In genomic region chr10:110650265-110650668, GRCh38 we compare ENCODE assay signal across 2 cellular contexts.
TF ChIP-seq lines count a peak whose summit lies in the region.

No MANE protein-coding gene starts in this region.

TF ChIP-seq in HEK293, 187 proteins besides CTCF, POLR2A, EP300 and RAD21 (continues in another document):
- TF ChIP-seq PRDM6 (tag by site-specific recombination; IDR thresholded peaks at IDR 0.05) (0 out of 2 replicates have a peak, but pooled peaks have one; percentile 46), ZNF654 (tag by site-specific recombination; IDR thresholded peaks at IDR 0.05; ENCODE audit: low read depth) (no peak), ZNF585B (tag by site-specific recombination; IDR thresholded peaks at IDR 0.05) (no peak), ZNF843 (tag by site-specific recombination; IDR thresholded peaks at IDR 0.05) (no peak), SP7 (tag by site-specific recombination; IDR thresholded peaks at IDR 0.05) (no peak), ZNF580 (tag by site-specific recombination; IDR thresholded peaks at IDR 0.05) (no peak), IKZF3 (tag by site-specific recombination; IDR thresholded peaks at IDR 0.05) (0 out of 2 replicates have a peak, but pooled peaks have one; percentile 14), ZNF362 (tag by site-specific recombination; IDR thresholded peaks at IDR 0.05) (no peak), ZNF132 (tag by site-specific recombination; IDR thresholded peaks at IDR 0.05; ENCODE audit: borderline replicate concordance) (no peak), ZNF341 (tag by site-specific recombination; IDR thresholded peaks at IDR 0.05; ENCODE audit: low read depth) (0 out of 2 replicates have a peak, but pooled peaks have one; percentile 18), ZBTB20 (tag by site-specific recombination; IDR thresholded peaks at IDR 0.05) (no peak), ZXDB (tag by site-specific recombination; IDR thresholded peaks at IDR 0.05) (no peak), ZNF776 (tag by site-specific recombination; IDR thresholded peaks at IDR 0.05; ENCODE audit: borderline replicate concordance) (no peak), ZNF133 (tag by site-specific recombination; IDR thresholded peaks at IDR 0.05) (no peak), ZNF121 (tag by site-specific recombination; IDR thresholded peaks at IDR 0.05) (0 out of 2 replicates have a peak, but pooled peaks have one; percentile 8), ZBTB8A (tag by site-specific recombination; IDR thresholded peaks at IDR 0.05) (peak; percentile 33; the same call in 1 of the 2 replicates), ZNF768 (tag by site-specific recombination; IDR thresholded peaks at IDR 0.05) (no peak), ZNF626 (tag by site-specific recombination; IDR thresholded peaks at IDR 0.05) (no peak), ZNF600 (tag by site-specific recombination; IDR thresholded peaks at IDR 0.05) (no peak), ZNF610 (tag by site-specific recombination; IDR thresholded peaks at IDR 0.05; ENCODE audit: borderline replicate concordance) (no peak), ZNF747 (tag by site-specific recombination; IDR thresholded peaks at IDR 0.05) (no peak), ZBTB7A (tag by site-specific recombination; IDR thresholded peaks at IDR 0.05; ENCODE audit: low read depth) (no peak), REST (tag by site-specific recombination; IDR thresholded peaks at IDR 0.05) (no peak), ZNF521 (tag by site-specific recombination; IDR thresholded peaks at IDR 0.05) (no peak), ZEB2 (tag by site-specific recombination; IDR thresholded peaks at IDR 0.05) (0 out of 2 replicates have a peak, but pooled peaks have one; percentile 21)

TF ChIP-seq in GM12878, 131 proteins besides CTCF, POLR2A, EP300 and RAD21 (continued from another document):
- no peak for TF ChIP-seq ZNF592 (IDR thresholded peaks at IDR 0.05)
- TF ChIP-seq MTA2 (IDR thresholded peaks at IDR 0.05; ENCODE audit: low read depth): peak; percentile 33; the same call in 1 of the 2 replicates
- no peak for TF ChIP-seq MXI1 (IDR thresholded peaks at IDR 0.05; ENCODE audit: low read depth, low read length)
- no peak for TF ChIP-seq PRDM15 (CRISPR knock-in tag; IDR thresholded peaks at IDR 0.05)
- TF ChIP-seq GATAD2B (conservative IDR thresholded peaks at IDR 0.05; ENCODE audit: low read depth): no peak
- no peak for TF ChIP-seq USF2 (IDR thresholded peaks at IDR 0.05; ENCODE audit: borderline replicate concordance, low read depth, low read length)
- no peak for TF ChIP-seq EGR1 (IDR thresholded peaks at IDR 0.05; ENCODE audit: borderline replicate concordance in 1 of 2, low read depth in 2 of 2, low read length in 2 of 2)
- TF ChIP-seq IKZF1 (conservative IDR thresholded peaks at IDR 0.05): peak; percentile 43; the same call in 1 of the 2 replicates
- TF ChIP-seq BHLHE40 (IDR thresholded peaks at IDR 0.05; ENCODE audit: borderline replicate concordance in 1 of 2, low read depth in 2 of 2, low read length in 1 of 2): peak in 1 of 2 experiments; percentile 20; a peak in 1 of 4 replicates
- TF ChIP-seq JUND (IDR thresholded peaks at IDR 0.05; ENCODE audit: low read depth, low read length): no peak
- TF ChIP-seq MLLT1 (IDR thresholded peaks at IDR 0.05): no peak
- no peak for TF ChIP-seq PKNOX1 (IDR thresholded peaks at IDR 0.05)
- no peak for TF ChIP-seq USF1 (IDR thresholded peaks at IDR 0.05; ENCODE audit: borderline replicate concordance, extremely low read length, insufficient read depth, low read depth, low read length)
- TF ChIP-seq E4F1 (IDR thresholded peaks at IDR 0.05; ENCODE audit: borderline replicate concordance, partially characterized antibody): no peak
